21 cellular contexts compared by ENCODE assay signal in genomic region chr2:96248624-96249023, GRCh38. TPM values are rescaled to one million over a fixed set of nuclear protein-coding genes. Genes with fewer than 3 reads are reported as not detected.
DNase-seq lines count a peak whose midpoint lies in the region; ATAC-seq and TF ChIP-seq lines count a peak whose summit lies in the region.
"Had no signal": no experiment of that assay in that cellular context is flagged by ENCODE, and none has a peak within 500 bp of the region (broad histone marks: within the 10 kb centered on the region; RNA-seq: fewer than 3 reads in every experiment).

No MANE protein-coding gene starts in this region.

- DNase-seq in GM13977 (ENCODE audit: low spot score) (peak; percentile 4), adrenal gland (no peak), GM19238 (ENCODE audit: insufficient read length, low spot score) (no peak)
- DNase-seq in naive thymus-derived CD8-positive, alpha-beta T cell, result no peak
- no peak for DNase-seq in stimulated activated naive B cell treated with anti-CD40 and anti-IgM and Interleukin-4, amounts not matched to agents 10 μg/mL and 1 μg/mL and 100 μg/mL, for 72 hours
- no peak for DNase-seq in stimulated activated naive CD4-positive, alpha-beta T cell treated with Interleukin-2 at 50 U/mL for 16 hours (lab: John Stamatoyannopoulos, UW)
- DNase-seq: C1 segment of cervical spinal cord, Calu3, DMS79 treated with DMSO at 0.1 percent for 48 hours, GOT3, KBM-7, MV-4-11, NCI-H1105, NCI-H2029, NCI-H446, NCI-H524 treated with DMSO at 0.1 percent for 48 hours, NCI-H774, SHP77 treated with DMSO at 0.1 percent for 48 hours, T-helper 1 cell had no signal

- H3K27me3 Mint-ChIP-seq in naive thymus-derived CD8-positive, alpha-beta T cell, result no peaks in the 10 kb centered on the region
- no peaks in the 10 kb centered on the region for H3K27me3 Mint-ChIP-seq in stimulated activated naive B cell treated with anti-CD40 and anti-IgM and Interleukin-4, amounts not matched to agents 10 μg/mL and 1 μg/mL and 100 μg/mL, for 72 hours

- no peak for TF ChIP-seq POLR2A in adrenal gland (IDR thresholded peaks at IDR 0.05)

- WGBS in adrenal gland, 4 donors, result 91 to 100% (median 96%) methylated on average over 4 of the region's 4 CpGs

- peaks cover 27 to 53% of the 10 kb centered on the region in 2 donors for H3K4me1 ChIP-seq in adrenal gland (replicated peaks in 1 of 2)

- TF ChIP-seq CTCF in GM13977 (IDR thresholded peaks at IDR 0.05; ENCODE audit: extremely low read depth, insufficient read depth, missing control alignments) (no peak), adrenal gland (IDR thresholded peaks at IDR 0.05) (no peak)

- POLR2A ChIA-PET in naive thymus-derived CD8-positive, alpha-beta T cell (lab: Charles Lee), result no interaction called here

- no peaks in the 10 kb centered on the region for H3K9me3 Mint-ChIP-seq in naive thymus-derived CD8-positive, alpha-beta T cell
- H3K9me3 Mint-ChIP-seq in stimulated activated naive B cell treated with anti-CD40 and anti-IgM and Interleukin-4, amounts not matched to agents 10 μg/mL and 1 μg/mL and 100 μg/mL, for 72 hours, result peaks cover 4% of the 10 kb centered on the region in 2 donors

- no peaks in the 10 kb centered on the region for H3K27me3 ChIP-seq in adrenal gland

- H3K27ac ChIP-seq in adrenal gland, result no peak overlapping the region

- peaks cover 20 to 36% (median 33%) of the 10 kb centered on the region in 4 donors for H3K4me1 Mint-ChIP-seq in naive thymus-derived CD8-positive, alpha-beta T cell
- peaks cover 23 to 51% of the 10 kb centered on the region in 2 donors for H3K4me1 Mint-ChIP-seq in stimulated activated naive B cell treated with anti-CD40 and anti-IgM and Interleukin-4, amounts not matched to agents 10 μg/mL and 1 μg/mL and 100 μg/mL, for 72 hours

- peak overlapping the region in 6 of 10 donors; percentile 26 to 95 (median 50) for H3K27ac Mint-ChIP-seq in naive thymus-derived CD8-positive, alpha-beta T cell
- peak overlapping the region; percentile 25 for H3K27ac Mint-ChIP-seq in stimulated activated naive B cell treated with anti-CD40 and anti-IgM and Interleukin-4, amounts not matched to agents 10 μg/mL and 1 μg/mL and 100 μg/mL, for 72 hours

- ATAC-seq in naive thymus-derived CD8-positive, alpha-beta T cell, result no peak
- ATAC-seq in stimulated activated naive B cell treated with anti-CD40 and anti-IgM and Interleukin-4, amounts not matched to agents 10 μg/mL and 1 μg/mL and 100 μg/mL, for 72 hours (replicated peaks), result no peak
- ATAC-seq: Panc1 had no signal

- no peak overlapping the region for H3K4me3 ChIP-seq in adrenal gland

- intact Hi-C loops in adrenal gland (cut with DNase I), result loop anchor here in 1 of 2 donors (5.0 kb wide), 1 partner anchor 36 kb away; no protein-coding TSS in a partner anchor

- H3K4me3 Mint-ChIP-seq in naive thymus-derived CD8-positive, alpha-beta T cell, result no peak overlapping the region
- H3K4me3 Mint-ChIP-seq in stimulated activated naive B cell treated with anti-CD40 and anti-IgM and Interleukin-4, amounts not matched to agents 10 μg/mL and 1 μg/mL and 100 μg/mL, for 72 hours, result no peak overlapping the region

- H3K9me3 ChIP-seq in adrenal gland (replicated peaks in 1 of 3), result no peaks in the 10 kb centered on the region

- in situ Hi-C loops in GM13977 (cut with MboI; ENCODE audit: low pct_unique_long_range_greater_than_20kb, low sequenced_read_pairs, unreplicated experiment), result no loop called here

- H3K36me3 Mint-ChIP-seq in naive thymus-derived CD8-positive, alpha-beta T cell, result peaks cover 0 to 36% (median 10%) of the 10 kb centered on the region in 3 donors
- H3K36me3 Mint-ChIP-seq in stimulated activated naive B cell treated with anti-CD40 and anti-IgM and Interleukin-4, amounts not matched to agents 10 μg/mL and 1 μg/mL and 100 μg/mL, for 72 hours, result peaks cover 60 to 66% of the 10 kb centered on the region in 2 donors

- peaks cover 0 to 13% of the 10 kb centered on the region in 2 donors for H3K36me3 ChIP-seq in adrenal gland (replicated peaks in 1 of 2)

TF ChIP-seq in PFSK-1, 5 proteins besides CTCF, POLR2A, EP300 and RAD21:
- TF ChIP-seq FOXP2 (optimal IDR thresholded peaks at IDR 0.05; ENCODE audit: borderline replicate concordance, extremely low read depth, extremely low read length, insufficient read depth) (no peak), TAF1 (IDR thresholded peaks at IDR 0.05; ENCODE audit: borderline replicate concordance, insufficient read depth, low read length) (no peak), SIN3A (IDR thresholded peaks at IDR 0.05; ENCODE audit: borderline replicate concordance, insufficient read depth, low read length) (no peak), POLR2AphosphoS5 (IDR thresholded peaks at IDR 0.05; ENCODE audit: low read depth, low read length) (0 out of 2 replicates have a peak, but pooled peaks have one; percentile 24)
- TF ChIP-seq, protein P1, sequence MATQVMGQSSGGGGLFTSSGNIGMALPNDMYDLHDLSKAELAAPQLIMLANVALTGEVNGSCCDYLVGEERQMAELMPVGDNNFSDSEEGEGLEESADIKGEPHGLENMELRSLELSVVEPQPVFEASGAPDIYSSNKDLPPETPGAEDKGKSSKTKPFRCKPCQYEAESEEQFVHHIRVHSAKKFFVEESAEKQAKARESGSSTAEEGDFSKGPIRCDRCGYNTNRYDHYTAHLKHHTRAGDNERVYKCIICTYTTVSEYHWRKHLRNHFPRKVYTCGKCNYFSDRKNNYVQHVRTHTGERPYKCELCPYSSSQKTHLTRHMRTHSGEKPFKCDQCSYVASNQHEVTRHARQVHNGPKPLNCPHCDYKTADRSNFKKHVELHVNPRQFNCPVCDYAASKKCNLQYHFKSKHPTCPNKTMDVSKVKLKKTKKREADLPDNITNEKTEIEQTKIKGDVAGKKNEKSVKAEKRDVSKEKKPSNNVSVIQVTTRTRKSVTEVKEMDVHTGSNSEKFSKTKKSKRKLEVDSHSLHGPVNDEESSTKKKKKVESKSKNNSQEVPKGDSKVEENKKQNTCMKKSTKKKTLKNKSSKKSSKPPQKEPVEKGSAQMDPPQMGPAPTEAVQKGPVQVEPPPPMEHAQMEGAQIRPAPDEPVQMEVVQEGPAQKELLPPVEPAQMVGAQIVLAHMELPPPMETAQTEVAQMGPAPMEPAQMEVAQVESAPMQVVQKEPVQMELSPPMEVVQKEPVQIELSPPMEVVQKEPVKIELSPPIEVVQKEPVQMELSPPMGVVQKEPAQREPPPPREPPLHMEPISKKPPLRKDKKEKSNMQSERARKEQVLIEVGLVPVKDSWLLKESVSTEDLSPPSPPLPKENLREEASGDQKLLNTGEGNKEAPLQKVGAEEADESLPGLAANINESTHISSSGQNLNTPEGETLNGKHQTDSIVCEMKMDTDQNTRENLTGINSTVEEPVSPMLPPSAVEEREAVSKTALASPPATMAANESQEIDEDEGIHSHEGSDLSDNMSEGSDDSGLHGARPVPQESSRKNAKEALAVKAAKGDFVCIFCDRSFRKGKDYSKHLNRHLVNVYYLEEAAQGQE (IDR thresholded peaks at IDR 0.05; ENCODE audit: insufficient read depth in 1 of 2, low read depth in 2 of 2, low read length in 2 of 2), result no peak
TF ChIP-seq in PFSK-1: peak in this region for 1.

RNA-seq across cellular contexts. Expression of gene TMEM127, which starts 17.2 kb away (rescaled TPM):
- polyA plus RNA-seq in PFSK-1 (2012; ENCODE audit: insufficient read length, low read depth), result 33.5 TPM
- total RNA-seq in naive thymus-derived CD8-positive, alpha-beta T cell, result 10 to 100 TPM; 32.2 to 39.5 TPM
- 10 to 100 TPM; 22.1 to 35.7 (median 22.3) TPM for polyA plus RNA-seq in naive thymus-derived CD8-positive, alpha-beta T cell
- 10 to 100 TPM; 57.7 to 89.2 (median 71.2) TPM for total RNA-seq in adrenal gland
- polyA plus RNA-seq in adrenal gland, result 10 to 100 TPM; 14.9 to 48.2 (median 14.9) TPM

RNA-seq across cellular contexts. Expression of gene CIAO1, which starts 17.4 kb away (rescaled TPM):
- polyA plus RNA-seq in PFSK-1 (2012; ENCODE audit: insufficient read length, low read depth), result 102 TPM
- total RNA-seq in naive thymus-derived CD8-positive, alpha-beta T cell, result 10 to 100 TPM; 86.3 to 88.6 TPM
- 100 to 1,000 TPM in 1 of 3 donors, 10 to 100 TPM in 2; 85.5 to 106 (median 95.2) TPM for polyA plus RNA-seq in naive thymus-derived CD8-positive, alpha-beta T cell
- total RNA-seq in adrenal gland, result 100 to 1,000 TPM in 6 of 8 donors, 10 to 100 TPM in 2; 92.5 to 237 (median 139) TPM
- 100 to 1,000 TPM in 1 of 3 donors, 10 to 100 TPM in 2; 52.5 to 137 (median 59.5) TPM for polyA plus RNA-seq in adrenal gland

RNA-seq across cellular contexts. Expression of gene STARD7, which starts 40.0 kb away (rescaled TPM):
- polyA plus RNA-seq in PFSK-1 (2012; ENCODE audit: insufficient read length, low read depth), result 80.4 TPM
- total RNA-seq in naive thymus-derived CD8-positive, alpha-beta T cell, result 10 to 100 TPM; 87.5 to 99.3 TPM
- 100 to 1,000 TPM; 114 to 143 (median 137) TPM for polyA plus RNA-seq in naive thymus-derived CD8-positive, alpha-beta T cell
- 100 to 1,000 TPM; 145 to 209 (median 166) TPM for total RNA-seq in adrenal gland
- 100 to 1,000 TPM in 1 of 3 donors, 10 to 100 TPM in 2; 37.8 to 129 (median 45.9) TPM for polyA plus RNA-seq in adrenal gland

RNA-seq across cellular contexts. Expression of gene SNRNP200, which starts 56.7 kb away (rescaled TPM):
- polyA plus RNA-seq in PFSK-1 (2012; ENCODE audit: insufficient read length, low read depth), result 155 TPM
- total RNA-seq in naive thymus-derived CD8-positive, alpha-beta T cell, result 100 to 1,000 TPM; 237 to 246 TPM
- polyA plus RNA-seq in naive thymus-derived CD8-positive, alpha-beta T cell, result 100 to 1,000 TPM in 1 of 3 donors, 10 to 100 TPM in 2; 61.8 to 111 (median 90.3) TPM
- 100 to 1,000 TPM in 2 of 8 donors, 10 to 100 TPM in 6; 69.3 to 114 (median 96.1) TPM for total RNA-seq in adrenal gland
- 100 to 1,000 TPM in 2 of 3 donors, 10 to 100 TPM in 1; 80.9 to 117 (median 103) TPM for polyA plus RNA-seq in adrenal gland
